In genomic region chr6:129697788-129698187, GRCh38 we compare ENCODE assay signal across 21 cellular contexts. TPM values are rescaled to one million over a fixed set of nuclear protein-coding genes. Genes with fewer than 3 reads are reported as not detected.
DNase-seq lines count a peak whose midpoint lies in the region; ATAC-seq and TF ChIP-seq lines count a peak whose summit lies in the region.
"Had no signal": no experiment of that assay in that cellular context is flagged by ENCODE, and none has a peak within 500 bp of the region (broad histone marks: within the 10 kb centered on the region; RNA-seq: fewer than 3 reads in every experiment).

No MANE protein-coding gene starts in this region.

- H3K27me3 Mint-ChIP-seq in activated naive CD4-positive, alpha-beta T cell treated with anti-CD3 and anti-CD28 coated beads for 36 hours (ENCODE audit: low read depth), result no peaks in the 10 kb centered on the region
- H3K27me3 Mint-ChIP-seq: CD4-positive, CD25-positive, alpha-beta regulatory T cell; CD8-positive, alpha-beta memory T cell; IgD-negative memory B cell had no signal

- H3K4me1 ChIP-seq in MM.1S (ENCODE audit: low read length) (peaks cover 59% of the 10 kb centered on the region), psoas muscle (peaks cover 71% of the 10 kb centered on the region)
- H3K4me1 ChIP-seq: BE2C had no signal

- no peaks in the 10 kb centered on the region for H3K9me3 Mint-ChIP-seq in activated naive CD4-positive, alpha-beta T cell treated with anti-CD3 and anti-CD28 coated beads for 36 hours
- H3K9me3 Mint-ChIP-seq: CD8-positive, alpha-beta memory T cell; H9; IgD-negative memory B cell had no signal

- 30 to 44% (median 36%) methylated on average over 2 of the region's 2 CpGs for WGBS in psoas muscle, 3 donors

- CTCF ChIA-PET in activated naive CD4-positive, alpha-beta T cell treated with anti-CD3 and anti-CD28 coated beads for 36 hours (lab: Charles Lee), result no interaction called here

- peak overlapping the region; percentile 75 for H3K4me2 ChIP-seq in MM.1S (ENCODE audit: low read depth, low read length)

- H3K36me3 ChIP-seq in MM.1S (replicated peaks; ENCODE audit: insufficient read depth, low read length) (no peaks in the 10 kb centered on the region), psoas muscle (ENCODE audit: insufficient read depth in 1 of 2, low read depth in 1 of 2) (no peaks in the 10 kb centered on the region)
- H3K36me3 ChIP-seq: BE2C had no signal

- no peak overlapping the region for H3K4me3 Mint-ChIP-seq in activated naive CD4-positive, alpha-beta T cell treated with anti-CD3 and anti-CD28 coated beads for 36 hours
- H3K4me3 Mint-ChIP-seq: CD4-positive, CD25-positive, alpha-beta regulatory T cell; CD8-positive, alpha-beta memory T cell; H9; IgD-negative memory B cell had no signal

- H3K9me2 ChIP-seq in MM.1S (replicated peaks; ENCODE audit: insufficient read depth, low read length), result no peaks in the 10 kb centered on the region

- H3K4me3 ChIP-seq in MM.1S (ENCODE audit: low read length) (no peak overlapping the region), psoas muscle (no peak overlapping the region)

- DNase-seq in MM.1S (peak; percentile 27), psoas muscle (no peak), NCI-H1436 (lab: John Stamatoyannopoulos, UW) (no peak), GM20000 (ENCODE audit: low spot score) (no peak)
- no peak for DNase-seq in activated naive CD4-positive, alpha-beta T cell treated with anti-CD3 and anti-CD28 coated beads for 36 hours
- DNase-seq: ACHN; BE2C; C1 segment of cervical spinal cord; CD4-positive, CD25-positive, alpha-beta regulatory T cell; CD8-positive, alpha-beta memory T cell; COR-L47; DMS 273 treated with DMSO at 0.1 percent for 48 hours; DMS53; DND-41; EL; H9; Karpas-422; KBM-7 had no signal

- peak overlapping the region; percentile 22; the same call in 1 of the 2 replicates for H3K9ac ChIP-seq in MM.1S (ENCODE audit: low read length)

- peak overlapping the region; percentile 53 for H3K27ac ChIP-seq in MM.1S (ENCODE audit: low read length)
- H3K27ac ChIP-seq in psoas muscle, result peak overlapping the region; percentile 77

- ATAC-seq in GM18867 (IDR thresholded peaks at IDR 0.05; ENCODE audit: unreplicated experiment) (peak; percentile 41), GM21717 (IDR thresholded peaks at IDR 0.05; ENCODE audit: unreplicated experiment) (peak; percentile 41), psoas muscle (peak in 1 of 4 donors; percentile 51)

- H3F3A ChIP-seq in MM.1S (ENCODE audit: insufficient read depth, low read length), result peaks cover 13% of the 10 kb centered on the region; the same call in 1 of the 2 replicates

- intact Hi-C loops in psoas muscle (cut with DNase I), result no loop called here
- intact Hi-C loops in activated naive CD4-positive, alpha-beta T cell treated with anti-CD3 and anti-CD28 coated beads for 36 hours (cut with micrococcal nuclease), result no loop called here

- TF ChIP-seq CTCF in MM.1S (IDR thresholded peaks at IDR 0.05; ENCODE audit: low read length) (no peak), psoas muscle (IDR thresholded peaks at IDR 0.05) (no peak), GM20000 (IDR thresholded peaks at IDR 0.05; ENCODE audit: extremely low read depth, missing control alignments) (no peak)

- no peaks in the 10 kb centered on the region for H3K36me3 Mint-ChIP-seq in activated naive CD4-positive, alpha-beta T cell treated with anti-CD3 and anti-CD28 coated beads for 36 hours (ENCODE audit: low read depth)

- no peak overlapping the region for H2AFZ ChIP-seq in MM.1S (ENCODE audit: low read length)

- H4K20me1 ChIP-seq in MM.1S (ENCODE audit: insufficient read depth, low read length), result no peaks in the 10 kb centered on the region

- H3K27me3 ChIP-seq in MM.1S (replicated peaks; ENCODE audit: insufficient read depth, low read length) (no peaks in the 10 kb centered on the region), psoas muscle (ENCODE audit: insufficient read depth in 3 of 3, low read length in 2 of 3) (no peaks in the 10 kb centered on the region)
- H3K27me3 ChIP-seq: BE2C had no signal

- H3K4me1 Mint-ChIP-seq in activated naive CD4-positive, alpha-beta T cell treated with anti-CD3 and anti-CD28 coated beads for 36 hours (ENCODE audit: low read depth), result peaks cover 17% of the 10 kb centered on the region

- H3K9me3 ChIP-seq in MM.1S (replicated peaks; ENCODE audit: insufficient read depth, low read length), result no peaks in the 10 kb centered on the region
- H3K9me3 ChIP-seq in psoas muscle, result no peaks in the 10 kb centered on the region
- H3K9me3 ChIP-seq: BE2C had no signal

- H3K27ac Mint-ChIP-seq in activated naive CD4-positive, alpha-beta T cell treated with anti-CD3 and anti-CD28 coated beads for 36 hours, result no peak overlapping the region
- H3K27ac Mint-ChIP-seq: CD4-positive, CD25-positive, alpha-beta regulatory T cell; CD8-positive, alpha-beta memory T cell; H9; IgD-negative memory B cell had no signal

- H3K79me2 ChIP-seq in MM.1S (ENCODE audit: low read length), result peaks cover 100% of the 10 kb centered on the region

RNA-seq across cellular contexts. Expression of gene ARHGAP18, which starts 12.2 kb away (rescaled TPM):
- 1 to 10 TPM; 5.2 to 6.8 (median 5.5) TPM for total RNA-seq in psoas muscle
- 1 to 10 TPM; 1.6 to 6.0 (median 4.3) TPM for polyA plus RNA-seq in psoas muscle
- total RNA-seq in activated naive CD4-positive, alpha-beta T cell treated with anti-CD3 and anti-CD28 coated beads for 36 hours, result 1 to 10 TPM; 3.2 to 3.7 TPM
